8 cellular contexts compared by ENCODE assay signal in the genomic region with DNA sequence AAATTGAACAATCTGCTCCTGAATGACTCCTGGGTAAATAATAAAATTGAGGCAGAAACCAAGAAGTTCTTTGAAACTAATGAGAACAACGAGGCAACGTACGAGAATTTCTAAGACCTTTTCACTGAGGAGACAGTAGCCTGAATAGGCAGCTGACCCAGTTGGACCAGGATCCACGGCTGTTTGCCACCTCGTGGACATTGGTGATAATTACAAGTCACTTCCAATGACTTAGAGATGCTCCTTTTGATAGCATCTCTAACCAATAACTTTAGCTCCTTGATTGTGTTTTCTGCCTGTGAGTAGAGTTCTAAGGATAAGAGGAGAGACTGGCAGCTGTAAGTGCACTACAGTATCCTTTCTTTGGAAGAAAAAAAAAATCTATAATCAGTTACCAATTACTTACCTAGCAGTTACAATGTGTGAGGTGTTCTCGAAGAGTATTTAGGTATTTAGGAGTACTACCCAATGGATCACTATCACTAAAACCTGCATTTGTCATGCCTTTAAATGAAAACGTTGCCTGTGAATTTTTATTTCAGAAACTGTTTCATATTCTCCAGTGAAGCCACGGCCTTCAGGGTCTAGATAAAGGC. TPM values are rescaled to one million over a fixed set of nuclear protein-coding genes. Genes with fewer than 3 reads are reported as not detected.
DNase-seq lines count a peak whose midpoint lies in the region; ATAC-seq lines count a peak whose summit lies in the region.

No MANE protein-coding gene starts in this region.

- ATAC-seq in GM21576 (IDR thresholded peaks at IDR 0.05; ENCODE audit: unreplicated experiment), result peak; percentile 70
- ATAC-seq in activated T-helper 17 cell treated with anti-CD3 and anti-CD28 coated beads, Interleukin-2, amount 50 U/mL, for 72 hours (replicated peaks), result no peak

- H3K9me3 Mint-ChIP-seq in activated T-helper 17 cell treated with anti-CD3 and anti-CD28 coated beads, Interleukin-2, amount 50 U/mL, for 72 hours, result peaks cover 7% of the 10 kb centered on the region

- H3K4me1 Mint-ChIP-seq in activated T-helper 17 cell treated with anti-CD3 and anti-CD28 coated beads, Interleukin-2, amount 50 U/mL, for 72 hours, result no peaks in the 10 kb centered on the region

- peak; percentile 6 for DNase-seq in NCI-H2227 (lab: John Stamatoyannopoulos, UW; ENCODE audit: unreplicated experiment)
- no peak for DNase-seq in NCI-H2227 treated with DMSO at 0.1 percent for 48 hours (lab: John Stamatoyannopoulos, UW)
- DNase-seq in LoVo (ENCODE audit: low spot score), result peak; percentile 6
- peak; percentile 31 for DNase-seq in astrocyte of the hippocampus (ENCODE audit: low read depth, low spot score)
- DNase-seq in kidney tubule cell (ENCODE audit: low spot score), result peak; percentile 44
- DNase-seq in ureter (ENCODE audit: low spot score), result peak; percentile 44

- no peaks in the 10 kb centered on the region for H3K27me3 Mint-ChIP-seq in activated T-helper 17 cell treated with anti-CD3 and anti-CD28 coated beads, Interleukin-2, amount 50 U/mL, for 72 hours

- no peak overlapping the region for H3K4me3 Mint-ChIP-seq in activated T-helper 17 cell treated with anti-CD3 and anti-CD28 coated beads, Interleukin-2, amount 50 U/mL, for 72 hours

- H3K27ac Mint-ChIP-seq in activated T-helper 17 cell treated with anti-CD3 and anti-CD28 coated beads, Interleukin-2, amount 50 U/mL, for 72 hours, result no peak overlapping the region

- no peaks in the 10 kb centered on the region for H3K36me3 Mint-ChIP-seq in activated T-helper 17 cell treated with anti-CD3 and anti-CD28 coated beads, Interleukin-2, amount 50 U/mL, for 72 hours (ENCODE audit: low read depth)

RNA-seq across cellular contexts. Expression of a gene that starts 31.3 kb away (rescaled TPM):
- total RNA-seq in ureter, result 1.5 TPM
- total RNA-seq in activated T-helper 17 cell treated with anti-CD3 and anti-CD28 coated beads, Interleukin-2, amount 50 U/mL, for 72 hours, result not detected
